21 cellular contexts compared by ENCODE assay signal in genomic region chr9:122291458-122291857, GRCh38. TPM values are rescaled to one million over a fixed set of nuclear protein-coding genes. Genes with fewer than 3 reads are reported as not detected.
DNase-seq lines count a peak whose midpoint lies in the region; ATAC-seq, FAIRE-seq and TF ChIP-seq lines count a peak whose summit lies in the region.
"Had no signal": no experiment of that assay in that cellular context is flagged by ENCODE, and none has a peak within 500 bp of the region (broad histone marks: within the 10 kb centered on the region; RNA-seq: fewer than 3 reads in every experiment).

No MANE protein-coding gene starts in this region.

- intact Hi-C loops in HepG2 (cut with micrococcal nuclease; ENCODE audit: unreplicated experiment): no loop called here

- in situ Hi-C loops in HepG2 (cut with HindIII; ENCODE audit: extremely low pct_ligation_motif_present, low pct_unique_long_range_greater_than_20kb): no loop called here

- H3K36me3 ChIP-seq in liver (ENCODE audit: control insufficient read depth in 4 of 4, insufficient read depth in 3 of 4, low read depth in 1 of 4, low read length in 3 of 4): peaks cover 2 to 27% (median 17%) of the 10 kb centered on the region in 4 donors
- peaks cover 17 to 68% of the 10 kb centered on the region in 2 experiments for H3K36me3 ChIP-seq in HepG2 (replicated peaks in 1 of 2; ENCODE audit: control insufficient read depth in 1 of 2, insufficient read depth in 2 of 2, low read length in 2 of 2)

- POLR2A ChIA-PET in HepG2 (lab: Yijun Ruan, JAX): no interaction called here

- TF ChIP-seq RAD21 in liver (IDR thresholded peaks at IDR 0.05) (no peak), HepG2 (CRISPR knock-in tag; IDR thresholded peaks at IDR 0.05) (no peak)

- no TSS peak for BruUV-seq in HepG2 (replicated peaks; lab: Mats Ljungman, UMichigan)

- no peak overlapping the region for H2AFZ ChIP-seq in HepG2 (ENCODE audit: low read length)
- H2AFZ ChIP-seq: GM23248 had no signal

- no peak for FAIRE-seq in HepG2 (lab: Jason Lieb, UNC)
- FAIRE-seq: A204.1, G401.6, GM19239, H1 had no signal

- peaks cover 5 to 29% (median 21%) of the 10 kb centered on the region in 4 donors for H3K4me1 ChIP-seq in liver (ENCODE audit: control insufficient read depth in 4 of 4, insufficient read depth in 4 of 4, low read length in 3 of 4)
- no peaks in the 10 kb centered on the region for H3K4me1 ChIP-seq in HepG2 (ENCODE audit: insufficient read depth, low read length)

- no peaks in the 10 kb centered on the region for H3K27me3 ChIP-seq in liver (ENCODE audit: control insufficient read depth in 4 of 4, insufficient read depth in 4 of 4, low read length in 3 of 4)
- no peaks in the 10 kb centered on the region for H3K27me3 ChIP-seq in HepG2 (ENCODE audit: control insufficient read depth in 1 of 2, insufficient read depth in 2 of 2, low read length in 2 of 2)

- no peak for TF ChIP-seq POLR2A in HepG2 (IDR thresholded peaks at IDR 0.05; ENCODE audit: insufficient read depth in 1 of 2, low read depth in 2 of 2, low read length in 2 of 2)

- no peak overlapping the region for H3K9ac ChIP-seq in liver (ENCODE audit: low read depth in 1 of 2, low read length in 2 of 2)
- H3K9ac ChIP-seq in HepG2 (ENCODE audit: insufficient read depth, low read depth, low read length): no peak overlapping the region
- H3K9ac ChIP-seq: GM23248 had no signal

- ATAC-seq in HepG2 (no peak), left lobe of liver (peak; percentile 92)

- H3K4me3 ChIP-seq in liver (ENCODE audit: low read depth in 1 of 3, low read length in 3 of 3) (peak overlapping the region in 1 of 3 donors; percentile 10), HepG2 (replicated peaks in 1 of 3; ENCODE audit: insufficient read depth in 1 of 3, low read depth in 2 of 3, low read length in 3 of 3) (no peak overlapping the region)
- H3K4me3 ChIP-seq: GM23248 had no signal

- TF ChIP-seq EP300 in HepG2 (IDR thresholded peaks at IDR 0.05; ENCODE audit: low read depth in 2 of 2, low read length in 2 of 2) (no peak), HepG2 (CRISPR knock-in tag; IDR thresholded peaks at IDR 0.05; ENCODE audit: borderline replicate concordance) (no peak)

- TF ChIP-seq CTCF in liver (IDR thresholded peaks at IDR 0.05; ENCODE audit: low read depth, low read length, missing input control): no peak
- no peak for TF ChIP-seq CTCF in HepG2 (CRISPR knock-in tag; IDR thresholded peaks at IDR 0.05)

- DNase-seq in HepG2 (ENCODE audit: low spot score) (no peak), fibroblast of gingiva (ENCODE audit: low read depth) (peak; percentile 23), left lobe of liver (ENCODE audit: low spot score) (peak; percentile 55), NCI-H2196 treated with DMSO at 0.1 percent for 48 hours (lab: John Stamatoyannopoulos, UW; ENCODE audit: unreplicated experiment) (no peak), DMS 273 (lab: John Stamatoyannopoulos, UW; ENCODE audit: unreplicated experiment) (no peak), NCI-H187 treated with DMSO at 0.1 percent for 48 hours (lab: John Stamatoyannopoulos, UW) (no peak)
- DNase-seq: C1 segment of cervical spinal cord; Calu3; CD4-positive, alpha-beta memory T cell; COR-L47; DMS153; DND-41; GM23248; H7; HCEC 1CT had no signal

- H3K9me3 ChIP-seq in liver (ENCODE audit: control insufficient read depth in 4 of 4, low read length in 3 of 4) (no peaks in the 10 kb centered on the region), HepG2 (ENCODE audit: low read length) (no peaks in the 10 kb centered on the region)

- H3K79me2 ChIP-seq in HepG2 (ENCODE audit: insufficient read depth, low read length): no peaks in the 10 kb centered on the region

- WGBS in liver: 35% methylated on average over 3 of the region's 3 CpGs
- WGBS in HepG2 (ENCODE audit: low lambda C conversion rate): 95% methylated on average over 3 of the region's 3 CpGs

- H3K27ac ChIP-seq in liver (ENCODE audit: low read depth in 1 of 2, low read length in 2 of 2) (peak overlapping the region in 1 of 2 donors; percentile 42), HepG2 (ENCODE audit: extremely low read length, insufficient read depth, low read length) (no peak overlapping the region)
- H3K27ac ChIP-seq: 22Rv1, GM23248 had no signal

- CTCF ChIA-PET in HepG2 (lab: Yijun Ruan, JAX; ENCODE audit: low intra/inter-chr PET ratio, low total read pairs): no interaction called here

- H3K4me2 ChIP-seq in HepG2 (ENCODE audit: low read depth, low read length): no peak overlapping the region

- H4K20me1 ChIP-seq in HepG2 (ENCODE audit: insufficient read depth, low read length): no peaks in the 10 kb centered on the region

TF ChIP-seq in liver, 16 proteins besides CTCF, POLR2A, EP300 and RAD21 (continues in another document):
- TF ChIP-seq RXRA (IDR thresholded peaks at IDR 0.05): peak; percentile 13 to 52
- TF ChIP-seq NR2F2 (IDR thresholded peaks at IDR 0.05): no peak
- peak; percentile 46 for TF ChIP-seq MAX (IDR thresholded peaks at IDR 0.05)
- TF ChIP-seq YY1 (IDR thresholded peaks at IDR 0.05): peak; percentile 74

TF ChIP-seq in HepG2, 621 proteins besides CTCF, POLR2A, EP300 and RAD21 (continues in another document):
- TF ChIP-seq ZNF558 (CRISPR knock-in tag; IDR thresholded peaks at IDR 0.05; ENCODE audit: borderline replicate concordance): no peak
- TF ChIP-seq ZNF678 (CRISPR knock-in tag; IDR thresholded peaks at IDR 0.05): no peak
- TF ChIP-seq SIN3B (IDR thresholded peaks at IDR 0.05; ENCODE audit: low read length): no peak
- TF ChIP-seq ZNF264 (CRISPR knock-in tag; IDR thresholded peaks at IDR 0.05): no peak
- TF ChIP-seq HDAC6 (IDR thresholded peaks at IDR 0.05; ENCODE audit: low read depth, low read length): no peak
- no peak for TF ChIP-seq ZNF784 (CRISPR knock-in tag; IDR thresholded peaks at IDR 0.05; ENCODE audit: borderline replicate concordance)
- no peak for TF ChIP-seq ONECUT2 (CRISPR knock-in tag; IDR thresholded peaks at IDR 0.05)
- no peak for TF ChIP-seq PRPF4 (IDR thresholded peaks at IDR 0.05; ENCODE audit: low read depth, low read length, poor library complexity, severe bottlenecking)

RNA-seq across cellular contexts. Expression of gene MRRF, which starts 26.8 kb away (rescaled TPM):
- total RNA-seq in liver (10 to 100 TPM; 15.4 to 30.9 TPM), HepG2 (2016; rRNA removed; fragmentation: Illumina TruSeq; extraction: Trizol) (37.3 and 47.2 TPM in 2 replicates), left lobe of liver (16.3 TPM)
- polyA plus RNA-seq in liver (10 to 100 TPM; 22.1 to 22.5 TPM), HepG2 (2011; rRNA removed) (37.6 and 44.3 TPM in 2 replicates)
- total RNA-seq in HepG2 (2016; cell fraction: cytosol; rRNA removed; fragmentation: Illumina TruSeq; extraction: Trizol; ENCODE audit: low read depth): 25.8 and 26.7 TPM in 2 replicates
- 33.6 and 46.2 TPM in 2 replicates for total RNA-seq in HepG2 (2016; cell fraction: insoluble cytoplasmic fraction; rRNA removed; fragmentation: Illumina TruSeq; extraction: Trizol)
- total RNA-seq in HepG2 (2016; cell fraction: membrane; rRNA removed; fragmentation: Illumina TruSeq; extraction: Trizol): 36.7 and 37.4 TPM in 2 replicates
- total RNA-seq in HepG2 (2016; cell fraction: nucleus; rRNA removed; fragmentation: Illumina TruSeq; extraction: Trizol): 28.1 and 30.3 TPM in 2 replicates
- polyA plus RNA-seq in HepG2 (2011; cell fraction: cytosol; rRNA removed): 17.7 and 22.3 TPM in 2 replicates
- 60.6 and 64.1 TPM in 2 replicates for polyA plus RNA-seq in HepG2 (2011; cell fraction: nucleus; rRNA removed)
- 26.9 and 27.3 TPM in 2 replicates for polyA plus RNA-seq in HepG2 (2012)
- 19.2 and 20.6 TPM in 2 replicates for polyA plus RNA-seq in HepG2 (2016; cell fraction: cytosol; fragmentation: Illumina TruSeq; extraction: Trizol; ENCODE audit: low read depth)
- polyA plus RNA-seq in HepG2 (2016; cell fraction: insoluble cytoplasmic fraction; fragmentation: Illumina TruSeq; extraction: Trizol; ENCODE audit: low read depth): 53.7 and 54.2 TPM in 2 replicates
- polyA plus RNA-seq in HepG2 (2016; cell fraction: membrane; fragmentation: Illumina TruSeq; extraction: Trizol; ENCODE audit: low read depth): 36.1 and 38.2 TPM in 2 replicates
- polyA plus RNA-seq in HepG2 (2016; cell fraction: nucleus; fragmentation: Illumina TruSeq; extraction: Trizol; ENCODE audit: insufficient read depth, low read depth): 57.9 and 61.6 TPM in 2 replicates
- polyA minus RNA-seq in HepG2 (2011; rRNA and poly(A)+ RNA removed; ENCODE audit: low replicate concordance): 30.5 and 135 TPM in 2 replicates
- polyA minus RNA-seq in HepG2 (2011; cell fraction: cytosol; rRNA and poly(A)+ RNA removed): 12.8 and 14.6 TPM in 2 replicates
- 47.4 and 62.7 TPM in 2 replicates for polyA minus RNA-seq in HepG2 (2011; cell fraction: nucleus; rRNA and poly(A)+ RNA removed)

RNA-seq across cellular contexts. Expression of gene RBM18, which starts 26.8 kb away (rescaled TPM):
- total RNA-seq in liver (1 to 10 TPM; 4.9 to 6.1 TPM), HepG2 (2016; rRNA removed; fragmentation: Illumina TruSeq; extraction: Trizol) (16.6 and 29.5 TPM in 2 replicates), left lobe of liver (7.5 TPM)
- polyA plus RNA-seq in liver (1 to 10 TPM; 3.4 to 7.7 TPM), HepG2 (2011; rRNA removed) (11.2 and 12.6 TPM in 2 replicates)
- 3.8 and 5.2 TPM in 2 replicates for total RNA-seq in HepG2 (2016; cell fraction: cytosol; rRNA removed; fragmentation: Illumina TruSeq; extraction: Trizol; ENCODE audit: low read depth)
- total RNA-seq in HepG2 (2016; cell fraction: insoluble cytoplasmic fraction; rRNA removed; fragmentation: Illumina TruSeq; extraction: Trizol): 18.9 and 29.3 TPM in 2 replicates
- total RNA-seq in HepG2 (2016; cell fraction: membrane; rRNA removed; fragmentation: Illumina TruSeq; extraction: Trizol): 16.2 and 16.3 TPM in 2 replicates
- 9.0 and 10.2 TPM in 2 replicates for total RNA-seq in HepG2 (2016; cell fraction: nucleus; rRNA removed; fragmentation: Illumina TruSeq; extraction: Trizol)
- 5.3 and 8.7 TPM in 2 replicates for polyA plus RNA-seq in HepG2 (2011; cell fraction: cytosol; rRNA removed)
- 3.8 and 3.9 TPM in 2 replicates for polyA plus RNA-seq in HepG2 (2011; cell fraction: nucleus; rRNA removed)
- 7.5 and 10.2 TPM in 2 replicates for polyA plus RNA-seq in HepG2 (2012)
- polyA plus RNA-seq in HepG2 (2016; cell fraction: cytosol; fragmentation: Illumina TruSeq; extraction: Trizol; ENCODE audit: low read depth): 12.0 and 13.9 TPM in 2 replicates
- 30.2 and 33.4 TPM in 2 replicates for polyA plus RNA-seq in HepG2 (2016; cell fraction: insoluble cytoplasmic fraction; fragmentation: Illumina TruSeq; extraction: Trizol; ENCODE audit: low read depth)
- polyA plus RNA-seq in HepG2 (2016; cell fraction: membrane; fragmentation: Illumina TruSeq; extraction: Trizol; ENCODE audit: low read depth): 15.3 and 17.2 TPM in 2 replicates
- 13.6 and 14.4 TPM in 2 replicates for polyA plus RNA-seq in HepG2 (2016; cell fraction: nucleus; fragmentation: Illumina TruSeq; extraction: Trizol; ENCODE audit: insufficient read depth, low read depth)
- 3.5 and 17.4 TPM in 2 replicates for polyA minus RNA-seq in HepG2 (2011; rRNA and poly(A)+ RNA removed; ENCODE audit: low replicate concordance)
- polyA minus RNA-seq in HepG2 (2011; cell fraction: cytosol; rRNA and poly(A)+ RNA removed): 8.4 and 10.2 TPM in 2 replicates
- 6.8 and 9.6 TPM in 2 replicates for polyA minus RNA-seq in HepG2 (2011; cell fraction: nucleus; rRNA and poly(A)+ RNA removed)

Comparison
In these comparisons a context has a peak if more than half of its experiments do, and no peak if none do; other contexts are left out.
1. DNase-seq: peak in fibroblast of gingiva (single experiment) and left lobe of liver (single experiment); none in HepG2 (single experiment), NCI-H2196 treated with DMSO at 0.1 percent for 48 hours (single experiment), DMS 273 (single experiment) and NCI-H187 treated with DMSO at 0.1 percent for 48 hours (single experiment).